20 cellular contexts compared by ENCODE assay signal in genomic region chr3:188352196-188352927, GRCh38.
DNase-seq lines count a peak whose midpoint lies in the region; ATAC-seq and TF ChIP-seq lines count a peak whose summit lies in the region.
"Had no signal": no experiment of that assay in that cellular context is flagged by ENCODE, and none has a peak within 500 bp of the region (broad histone marks: within the 10 kb centered on the region; RNA-seq: fewer than 3 reads in every experiment).

No MANE protein-coding gene starts in this region.

- H3K4me1 ChIP-seq in right atrium auricular region (peaks cover 0 to 54% of the 10 kb centered on the region in 2 donors), osteoblast (ENCODE audit: insufficient read depth, low read length) (peaks cover 22% of the 10 kb centered on the region)

- H3K36me3 ChIP-seq in right atrium auricular region = no peaks in the 10 kb centered on the region
- peaks cover 6% of the 10 kb centered on the region for H3K36me3 ChIP-seq in osteoblast (ENCODE audit: insufficient read depth, low read length)

- TF ChIP-seq CTCF in right atrium auricular region (IDR thresholded peaks at IDR 0.05) = no peak
- TF ChIP-seq CTCF in osteoblast (IDR thresholded peaks at IDR 0.05; ENCODE audit: extremely low read depth, low read depth, low read length) = no peak

- peaks cover 24% of the 10 kb centered on the region for H4K20me1 ChIP-seq in osteoblast (ENCODE audit: insufficient read depth, low read length)

- H3K4me3 ChIP-seq in right atrium auricular region = no peak overlapping the region
- H3K4me3 ChIP-seq in osteoblast (ENCODE audit: insufficient read depth, low read length) = no peak overlapping the region

- no peak for DNase-seq in Right ventricle myocardium superior
- DNase-seq in Right ventricle myocardium inferior (ENCODE audit: missing footprints) = no peak
- DNase-seq in right atrium auricular region (ENCODE audit: low spot score) = no peak
- DNase-seq in osteoblast (ENCODE audit: insufficient read length, low spot score, missing footprints) = peak; percentile 6
- DNase-seq in stimulated activated CD4-positive, alpha-beta T cell treated with anti-CD3 and anti-CD28 coated beads, Interleukin-1b, Interleukin-23, amount 100 ng/mL, for 48 hours = no peak
- no peak for DNase-seq in GF-D8 (lab: John Stamatoyannopoulos, UW)
- DNase-seq: 8988T; Calu3; CD4-positive, alpha-beta memory T cell; DMS53; KG1; NCI-H1048; NCI-H146; NCI-H2081; NCI-H774; PC-3 had no signal

- H3K27me3 ChIP-seq in right atrium auricular region = no peaks in the 10 kb centered on the region
- no peaks in the 10 kb centered on the region for H3K27me3 ChIP-seq in osteoblast (ENCODE audit: insufficient read depth, low read length)

- no peak overlapping the region for H2AFZ ChIP-seq in osteoblast (ENCODE audit: low read length)

- ATAC-seq in Right ventricle myocardium superior (ENCODE audit: poor library complexity) = peak; percentile 32
- ATAC-seq in Right ventricle myocardium inferior = no peak
- ATAC-seq in HG03521 (IDR thresholded peaks at IDR 0.05; ENCODE audit: unreplicated experiment) = no peak
- ATAC-seq in HG02852 (IDR thresholded peaks at IDR 0.05; ENCODE audit: unreplicated experiment) = no peak
- ATAC-seq: HCT116, PC-3 had no signal

- intact Hi-C loops in Right ventricle myocardium superior (cut with DNase I) = no loop called here
- intact Hi-C loops in Right ventricle myocardium inferior (cut with DNase I) = no loop called here

- H3K4me2 ChIP-seq in osteoblast (ENCODE audit: insufficient read depth, low read length) = no peak overlapping the region

- H3K9me3 ChIP-seq in right atrium auricular region (no peaks in the 10 kb centered on the region), osteoblast (ENCODE audit: low read depth, low read length) (no peaks in the 10 kb centered on the region)

- peaks cover 55% of the 10 kb centered on the region for H3K79me2 ChIP-seq in osteoblast (ENCODE audit: insufficient read depth, low read length)

- H3K27ac ChIP-seq in right atrium auricular region (peak overlapping the region; percentile 37 to 87), osteoblast (ENCODE audit: low read depth, low read length) (no peak overlapping the region)
- H3K27ac ChIP-seq: RWPE1 had no signal
